18 cellular contexts compared by ENCODE assay signal in the genomic region with DNA sequence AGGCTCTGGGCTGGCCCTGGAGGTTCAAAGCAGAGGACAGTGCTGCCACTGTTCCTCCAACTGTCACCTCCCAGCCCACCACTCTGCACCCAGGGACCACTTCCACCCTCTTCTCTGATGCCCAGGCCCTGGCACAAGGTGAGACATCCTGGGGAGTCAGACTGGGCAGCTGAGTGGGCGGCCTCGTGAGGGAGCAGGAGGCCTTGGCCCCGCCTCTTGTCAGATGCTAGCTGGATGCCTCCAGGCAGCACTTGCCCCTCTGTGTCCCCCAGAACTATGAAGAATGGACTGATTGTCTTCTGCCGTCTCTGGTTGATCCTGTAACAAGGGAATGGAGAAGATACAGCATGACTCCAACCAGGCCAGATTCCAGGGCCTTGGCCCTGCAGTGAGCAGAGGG.
A peak's percentile ranks its signal among the peaks of the same experiment; 100 is the strongest.
DNase-seq lines count a peak whose midpoint lies in the region; ATAC-seq and TF ChIP-seq lines count a peak whose summit lies in the region.
"Had no signal": no experiment of that assay in that cellular context is flagged by ENCODE, and none has a peak within 500 bp of the region (broad histone marks: within the 10 kb centered on the region; RNA-seq: fewer than 3 reads in every experiment).

No MANE protein-coding gene starts in this region.

- no peak overlapping the region for H3K27ac Mint-ChIP-seq in stimulated activated effector memory CD8-positive, alpha-beta T cell treated with anti-CD3 and anti-CD28 coated beads, Interleukin-12 subunit alpha, Interleukin-12 subunit beta, amount 100 ng/mL, for 72 hours
- H3K27ac Mint-ChIP-seq: CD4-positive, CD25-positive, alpha-beta regulatory T cell had no signal

- H3K79me1 ChIP-seq in neuronal stem cell (ENCODE audit: low read depth, low read length): no peaks in the 10 kb centered on the region

- H3K9me3 ChIP-seq in right atrium auricular region (no peaks in the 10 kb centered on the region), SJCRH30 (replicated peaks) (no peaks in the 10 kb centered on the region), neuronal stem cell (replicated peaks in 1 of 2; ENCODE audit: control insufficient read depth in 2 of 2, insufficient read depth in 1 of 2, low read depth in 1 of 2, low read length in 2 of 2) (peaks cover 0 to 2% of the 10 kb centered on the region in 2 donors)
- H3K9me3 ChIP-seq: BLaER1 treated with 17β-estradiol and CSF1 and Interleukin-3, amounts not matched to agents 10 nM and 100 nM had no signal

- H3K27me3 ChIP-seq in right atrium auricular region (peaks cover 0 to 5% of the 10 kb centered on the region in 2 donors), SJCRH30 (peaks cover 10% of the 10 kb centered on the region; the same call in 1 of the 2 replicates), neuronal stem cell (ENCODE audit: control insufficient read depth in 3 of 3, insufficient read depth in 3 of 3, low read depth in 1 of 3, low read length in 3 of 3) (peaks cover 8 to 75% (median 26%) of the 10 kb centered on the region in 3 experiments)

- H2AK5ac ChIP-seq in neuronal stem cell (ENCODE audit: low read depth, low read length): peak overlapping the region; percentile 17

- intact Hi-C loops in Right ventricle myocardium superior (cut with DNase I): loop anchor here (5.0 kb wide), 1 partner anchor 191 kb away; the partner anchor contains the start of gene LINGO1

- H3K18ac ChIP-seq in neuronal stem cell (ENCODE audit: low read length): no peak overlapping the region

- TF ChIP-seq CTCF in right atrium auricular region (IDR thresholded peaks at IDR 0.05): no peak

- no peak for ATAC-seq in Right ventricle myocardium superior (ENCODE audit: poor library complexity)
- ATAC-seq in stimulated activated effector memory CD8-positive, alpha-beta T cell treated with anti-CD3 and anti-CD28 coated beads, Interleukin-12 subunit alpha, Interleukin-12 subunit beta, amount 100 ng/mL, for 72 hours: no peak
- ATAC-seq: GM12878 had no signal

- H3K4ac ChIP-seq in neuronal stem cell (ENCODE audit: low read length): no peak overlapping the region

- no peak overlapping the region for H2AFZ ChIP-seq in neuronal stem cell (ENCODE audit: low read length)
- H2AFZ ChIP-seq: GM23248 had no signal

- peak; percentile 20 for DNase-seq in Right ventricle myocardium superior
- no peak for DNase-seq in right atrium auricular region (ENCODE audit: low spot score)
- peak; percentile 17 to 53 for DNase-seq in SJCRH30
- DNase-seq in epidermal melanocyte (ENCODE audit: insufficient read length, low spot score): peak; percentile 75
- DNase-seq in neuronal stem cell (ENCODE audit: low spot score): no peak
- no peak for DNase-seq in activated CD4-positive, CD25-positive, alpha-beta regulatory T cell (lab: John Stamatoyannopoulos, UW)
- DNase-seq in activated naive CD4-positive, alpha-beta T cell treated with Interleukin-2 at 50 U/mL for 16 hours: no peak
- DNase-seq in stimulated activated effector memory CD8-positive, alpha-beta T cell treated with anti-CD3 and anti-CD28 coated beads, Interleukin-12 subunit alpha, Interleukin-12 subunit beta, amount 100 ng/mL, for 72 hours (ENCODE audit: low spot score in 2 of 2): no peak
- DNase-seq: 8988T; ACHN; Calu3; CD4-positive, CD25-positive, alpha-beta regulatory T cell; DMS 273 treated with DMSO at 0.1 percent for 48 hours; GM23248; H7 had no signal

- WGBS in neuronal stem cell (ENCODE audit: extremely low coverage in 2 of 2, insufficient read length in 2 of 2, insufficient replicate concordance in 1 of 2), 2 donors: no CpG with 5 or more reads among the region's 4 CpGs

- no peaks in the 10 kb centered on the region for H3K9me3 Mint-ChIP-seq in stimulated activated effector memory CD8-positive, alpha-beta T cell treated with anti-CD3 and anti-CD28 coated beads, Interleukin-12 subunit alpha, Interleukin-12 subunit beta, amount 100 ng/mL, for 72 hours

- no peak overlapping the region for H4K8ac ChIP-seq in neuronal stem cell (ENCODE audit: low read depth, low read length)

- no peak overlapping the region for H4K91ac ChIP-seq in neuronal stem cell (ENCODE audit: low read depth, low read length, poor library complexity)

- H3K4me3 ChIP-seq in right atrium auricular region: no peak overlapping the region
- no peak overlapping the region for H3K4me3 ChIP-seq in SJCRH30
- no peak overlapping the region for H3K4me3 ChIP-seq in neuronal stem cell (ENCODE audit: low read length in 2 of 2)
- H3K4me3 ChIP-seq: BLaER1 treated with 17β-estradiol and CSF1 and Interleukin-3, amounts not matched to agents 10 nM and 100 nM; GM12878; GM23248 had no signal

- H2BK120ac ChIP-seq in neuronal stem cell (ENCODE audit: low read depth, low read length): no peak overlapping the region

- H3K4me2 ChIP-seq in neuronal stem cell (ENCODE audit: insufficient read depth, low read length, poor library complexity, severe bottlenecking): no peak overlapping the region
- H3K4me2 ChIP-seq: BLaER1 treated with 17β-estradiol and CSF1 and Interleukin-3, amounts not matched to agents 10 nM and 100 nM had no signal

- no peak overlapping the region for H3K9ac ChIP-seq in neuronal stem cell (ENCODE audit: low read depth, low read length, poor library complexity)
- H3K9ac ChIP-seq: BLaER1 treated with 17β-estradiol and CSF1 and Interleukin-3, amounts not matched to agents 10 nM and 100 nM; GM23248 had no signal

- H3K4me1 Mint-ChIP-seq in stimulated activated effector memory CD8-positive, alpha-beta T cell treated with anti-CD3 and anti-CD28 coated beads, Interleukin-12 subunit alpha, Interleukin-12 subunit beta, amount 100 ng/mL, for 72 hours: peaks cover 5% of the 10 kb centered on the region

- no peak overlapping the region for H3K14ac ChIP-seq in neuronal stem cell (ENCODE audit: low read length)

- peaks cover 0 to 21% of the 10 kb centered on the region in 2 donors for H3K4me1 ChIP-seq in right atrium auricular region
- peaks cover 4% of the 10 kb centered on the region; the same call in 1 of the 2 replicates for H3K4me1 ChIP-seq in SJCRH30
- peaks cover 2 to 3% of the 10 kb centered on the region in 2 donors for H3K4me1 ChIP-seq in neuronal stem cell (ENCODE audit: control insufficient read depth in 2 of 2, insufficient read depth in 1 of 2, low read depth in 1 of 2, low read length in 2 of 2)

- H3K27ac ChIP-seq in right atrium auricular region (no peak overlapping the region), SJCRH30 (no peak overlapping the region), neuronal stem cell (replicated peaks; ENCODE audit: low read length) (no peak overlapping the region)
- H3K27ac ChIP-seq: BLaER1 treated with 17β-estradiol and CSF1 and Interleukin-3, amounts not matched to agents 10 nM and 100 nM; GM23248; HL-60 had no signal

- H3K36me3 ChIP-seq in right atrium auricular region: no peaks in the 10 kb centered on the region
- no peaks in the 10 kb centered on the region for H3K36me3 ChIP-seq in SJCRH30
- H3K36me3 ChIP-seq in neuronal stem cell (replicated peaks in 1 of 2; ENCODE audit: control insufficient read depth in 2 of 2, insufficient read depth in 2 of 2, low read length in 2 of 2): no peaks in the 10 kb centered on the region
- H3K36me3 ChIP-seq: BLaER1 treated with 17β-estradiol and CSF1 and Interleukin-3, amounts not matched to agents 10 nM and 100 nM had no signal

- no peak overlapping the region for H3K4me3 Mint-ChIP-seq in stimulated activated effector memory CD8-positive, alpha-beta T cell treated with anti-CD3 and anti-CD28 coated beads, Interleukin-12 subunit alpha, Interleukin-12 subunit beta, amount 100 ng/mL, for 72 hours
- H3K4me3 Mint-ChIP-seq: CD4-positive, CD25-positive, alpha-beta regulatory T cell had no signal

- no peaks in the 10 kb centered on the region for H3K36me3 Mint-ChIP-seq in stimulated activated effector memory CD8-positive, alpha-beta T cell treated with anti-CD3 and anti-CD28 coated beads, Interleukin-12 subunit alpha, Interleukin-12 subunit beta, amount 100 ng/mL, for 72 hours
- H3K36me3 Mint-ChIP-seq: CD4-positive, CD25-positive, alpha-beta regulatory T cell had no signal

- no peak overlapping the region for H3K23ac ChIP-seq in neuronal stem cell (ENCODE audit: low read depth, low read length, poor library complexity)

- H2BK12ac ChIP-seq in neuronal stem cell (ENCODE audit: low read length): no peak overlapping the region

- H2BK5ac ChIP-seq in neuronal stem cell (ENCODE audit: low read length): no peak overlapping the region

- H2BK15ac ChIP-seq in neuronal stem cell (ENCODE audit: low read length): peak overlapping the region; percentile 78

Comparison
In these comparisons a context has a peak if more than half of its experiments do, and no peak if none do; other contexts are left out.
1. DNase-seq: peak in Right ventricle myocardium superior (single experiment), SJCRH30 (2 of 2) and epidermal melanocyte (single experiment); none in right atrium auricular region (single experiment), neuronal stem cell (single experiment), activated CD4-positive, CD25-positive, alpha-beta regulatory T cell (0 of 4), activated naive CD4-positive, alpha-beta T cell treated with Interleukin-2 at 50 U/mL for 16 hours (single experiment) and stimulated activated effector memory CD8-positive, alpha-beta T cell treated with anti-CD3 and anti-CD28 coated beads, Interleukin-12 subunit alpha, Interleukin-12 subunit beta, amount 100 ng/mL, for 72 hours (0 of 2).